ENCODE assay signal across 1 cellular context in genomic region chr22:50200333-50201190, GRCh38.
TF ChIP-seq lines count a peak whose summit lies in the region.

Gene SELENOO (plus strand): TSS chr22:50201011. CDS start chr22:50201037, 26 bp downstream.

TF ChIP-seq in HCT116, 20 proteins besides CTCF, POLR2A, EP300 and RAD21 (continued from another document):
- TF ChIP-seq ZNF274 (IDR thresholded peaks at IDR 0.05; ENCODE audit: low read depth, low read length), result no peak
- TF ChIP-seq ZBTB33 (IDR thresholded peaks at IDR 0.05; ENCODE audit: extremely low read depth, insufficient replicate concordance, low read length), result no peak
- TF ChIP-seq FOSL1 (IDR thresholded peaks at IDR 0.05; ENCODE audit: low read depth), result no peak
- TF ChIP-seq ATF3 (IDR thresholded peaks at IDR 0.05), result no peak
- TF ChIP-seq CBX3 (IDR thresholded peaks at IDR 0.05; ENCODE audit: low read depth), result no peak
- peak; percentile 80 for TF ChIP-seq YY1 (IDR thresholded peaks at IDR 0.05; ENCODE audit: extremely low read depth, insufficient replicate concordance, low read depth, low read length)
- no peak for TF ChIP-seq ELF1 (IDR thresholded peaks at IDR 0.05; ENCODE audit: borderline replicate concordance, low read depth)
